ENCODE assay signal across 28 cellular contexts in genomic region chr16:84223456-84223855, GRCh38. TPM values are rescaled to one million over a fixed set of nuclear protein-coding genes. Genes with fewer than 3 reads are reported as not detected.
"Had no signal": no experiment of that assay in that cellular context is flagged by ENCODE, and none has a peak within 500 bp of the region (broad histone marks: within the 10 kb centered on the region; RNA-seq: fewer than 3 reads in every experiment).

No MANE protein-coding gene starts in this region.

- H3K4me1 ChIP-seq: breast epithelium had no signal

- H3K27me3 ChIP-seq: breast epithelium, MG63 had no signal

- H3K4me3 Mint-ChIP-seq: activated B cell treated with CpG ODN at 0.5 μM for 24 hours; activated CD4-positive, alpha-beta T cell treated with anti-CD3 and anti-CD28 coated beads, Interleukin-2, amount 10 ng/mL, durations not matched to agents 24 days and 14 days; activated naive CD4-positive, alpha-beta T cell treated with anti-CD3 and anti-CD28 coated beads for 36 hours; activated naive CD8-positive, alpha-beta T cell treated with anti-CD3 and anti-CD28 coated beads for 36 hours; activated T-helper 17 cell treated with anti-CD3 and anti-CD28 coated beads, Interleukin-2, amount 50 U/mL, for 72 hours had no signal

- H3K36me3 ChIP-seq: breast epithelium, MG63 had no signal

- H3K9me3 ChIP-seq: breast epithelium, MG63 had no signal

- H3K4me2 ChIP-seq: KMS-11 had no signal

- H3K4me1 Mint-ChIP-seq: activated B cell treated with CpG ODN at 0.5 μM for 24 hours; activated CD4-positive, alpha-beta T cell treated with anti-CD3 and anti-CD28 coated beads, Interleukin-2, amount 10 ng/mL, durations not matched to agents 24 days and 14 days; activated naive CD8-positive, alpha-beta T cell treated with anti-CD3 and anti-CD28 coated beads for 36 hours; activated T-helper 17 cell treated with anti-CD3 and anti-CD28 coated beads, Interleukin-2, amount 50 U/mL, for 72 hours had no signal

- ATAC-seq: activated T-helper 17 cell treated with anti-CD3 and anti-CD28 coated beads, Interleukin-2, amount 50 U/mL, for 72 hours; Right ventricle myocardium inferior had no signal

- H3K9ac ChIP-seq: KMS-11 had no signal

- H3K27ac Mint-ChIP-seq: activated B cell treated with CpG ODN at 0.5 μM for 24 hours; activated CD4-positive, alpha-beta T cell treated with anti-CD3 and anti-CD28 coated beads, Interleukin-2, amount 10 ng/mL, durations not matched to agents 24 days and 14 days; activated naive CD4-positive, alpha-beta T cell treated with anti-CD3 and anti-CD28 coated beads for 36 hours; activated naive CD8-positive, alpha-beta T cell treated with anti-CD3 and anti-CD28 coated beads for 36 hours; activated T-helper 17 cell treated with anti-CD3 and anti-CD28 coated beads, Interleukin-2, amount 50 U/mL, for 72 hours had no signal

- H3K36me3 Mint-ChIP-seq: activated naive CD8-positive, alpha-beta T cell treated with anti-CD3 and anti-CD28 coated beads for 36 hours had no signal

- H3K27ac ChIP-seq: breast epithelium, KMS-11, SK-N-MC had no signal

- DNase-seq: activated B cell treated with CpG ODN at 0.5 μM for 24 hours; activated CD4-positive, alpha-beta T cell treated with anti-CD3 and anti-CD28 coated beads for 1 hour; activated CD4-positive, alpha-beta T cell treated with anti-CD3 and anti-CD28 coated beads, Interleukin-2, amount 10 ng/mL, durations not matched to agents 24 days and 14 days; activated CD4-positive, alpha-beta T cell treated with anti-CD3 and anti-CD28 coated beads, Interleukin-2, amount 50 U/mL, for 48 hours; activated gamma-delta T cell; activated naive CD4-positive, alpha-beta T cell treated with anti-CD3 and anti-CD28 coated beads for 36 hours; activated naive CD8-positive, alpha-beta T cell treated with anti-CD3 and anti-CD28 coated beads for 36 hours; activated T-cell treated with anti-CD3 and anti-CD28 coated beads for 4 hours; activated T-cell treated with anti-CD3 and anti-CD28 coated beads, Interleukin-2, amount 50 U/mL, for 48 hours; caudate nucleus; MG63; MV-4-11; NCI-H1105; NCI-H1436; NCI-H1694 treated with DMSO at 0.1 percent for 48 hours; NCI-H2081; NCI-H510A treated with DMSO at 0.1 percent for 48 hours; NCI-H69; RPMI8226 had no signal

- H3K9me3 Mint-ChIP-seq: activated B cell treated with CpG ODN at 0.5 μM for 24 hours; activated CD4-positive, alpha-beta T cell treated with anti-CD3 and anti-CD28 coated beads, Interleukin-2, amount 10 ng/mL, durations not matched to agents 24 days and 14 days; activated naive CD4-positive, alpha-beta T cell treated with anti-CD3 and anti-CD28 coated beads for 36 hours; activated naive CD8-positive, alpha-beta T cell treated with anti-CD3 and anti-CD28 coated beads for 36 hours; activated T-helper 17 cell treated with anti-CD3 and anti-CD28 coated beads, Interleukin-2, amount 50 U/mL, for 72 hours had no signal

- H3K4me3 ChIP-seq: breast epithelium, MG63, SK-N-MC had no signal

RNA-seq across cellular contexts. Expression of gene KCNG4, which starts 16.4 kb away (rescaled TPM):
- total RNA-seq: activated B cell treated with CpG ODN at 0.5 μM for 24 hours; activated CD4-positive, alpha-beta T cell treated with anti-CD3 and anti-CD28 coated beads, Interleukin-2, amount 10 ng/mL, durations not matched to agents 24 days and 14 days; activated CD8-positive, alpha-beta memory T cell treated with anti-CD3 and anti-CD28 coated beads for 36 hours; activated naive CD4-positive, alpha-beta T cell treated with anti-CD3 and anti-CD28 coated beads for 36 hours; activated naive CD8-positive, alpha-beta T cell treated with anti-CD3 and anti-CD28 coated beads for 36 hours; activated T-helper 17 cell treated with anti-CD3 and anti-CD28 coated beads, Interleukin-2, amount 50 U/mL, for 72 hours; breast epithelium; cerebellum; Right ventricle myocardium inferior; T-helper 1 cell treated with Interleukin-12 subunit alpha and Interleukin-12 subunit beta and Interleukin-4 antibody, amounts not matched to agents 30 ng/mL and 1 ng/mL, for 36 hours had no signal
- polyA plus RNA-seq: adipose tissue had no signal

RNA-seq across cellular contexts. Expression of gene ADAD2, which starts 32.5 kb away (rescaled TPM):
- total RNA-seq: activated B cell treated with CpG ODN at 0.5 μM for 24 hours; activated CD4-positive, alpha-beta T cell treated with anti-CD3 and anti-CD28 coated beads, Interleukin-2, amount 10 ng/mL, durations not matched to agents 24 days and 14 days; activated T-helper 17 cell treated with anti-CD3 and anti-CD28 coated beads, Interleukin-2, amount 50 U/mL, for 72 hours; cerebellum; Right ventricle myocardium inferior; T-helper 1 cell treated with Interleukin-12 subunit alpha and Interleukin-12 subunit beta and Interleukin-4 antibody, amounts not matched to agents 30 ng/mL and 1 ng/mL, for 36 hours had no signal
